ENCODE assay signal across 31 cellular contexts in the genomic region with DNA sequence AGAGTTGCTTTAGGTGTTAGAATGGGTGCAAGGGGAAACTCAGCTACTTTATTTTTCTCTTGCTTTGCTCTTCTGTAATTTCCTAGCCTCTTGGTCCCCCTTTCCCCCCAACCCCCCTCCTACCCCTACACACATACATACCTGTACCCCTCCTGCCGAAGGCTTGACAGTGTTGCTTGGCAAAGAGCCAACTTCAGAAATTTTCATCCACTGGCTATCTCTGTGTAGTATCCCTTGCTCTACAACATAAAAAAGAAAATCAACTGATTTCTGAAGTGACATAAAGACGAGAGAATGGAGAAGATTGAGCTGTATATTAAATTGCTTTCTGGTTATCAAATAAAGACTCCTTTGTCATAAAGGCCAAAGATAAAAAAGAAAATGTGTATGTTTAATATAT.
"Had no signal": no experiment of that assay in that cellular context is flagged by ENCODE, and none has a peak within 500 bp of the region (broad histone marks: within the 10 kb centered on the region; RNA-seq: fewer than 3 reads in every experiment).

No MANE protein-coding gene starts in this region.

- H3K4me3 ChIP-seq: ascending aorta, breast epithelium, cardiac muscle cell, colonic mucosa, esophagus squamous epithelium, gastroesophageal sphincter had no signal

- FAIRE-seq: endometrium, endothelial cell of umbilical vein had no signal

- H3K36me3 ChIP-seq: ascending aorta, breast epithelium, cardiac muscle cell, colonic mucosa, esophagus squamous epithelium, gastroesophageal sphincter had no signal

- ATAC-seq: activated CD4-positive, alpha-beta T cell treated with anti-CD3 and anti-CD28 coated beads for 36 hours; activated CD8-positive, alpha-beta memory T cell treated with anti-CD3 and anti-CD28 coated beads, Interleukin-2, amount 10 ng/mL, durations not matched to agents 7 days and 5 days; activated CD8-positive, alpha-beta T cell treated with anti-CD3 and anti-CD28 coated beads, Interleukin-2, amount 10 ng/mL, durations not matched to agents 7 days and 5 days; activated naive CD4-positive, alpha-beta T cell treated with anti-CD3 and anti-CD28 coated beads, Interleukin-2, amount 50 U/mL, for 72 hours; activated T-cell treated with anti-CD3 and anti-CD28 coated beads, Interleukin-2, amount 50 U/mL, for 72 hours; gastroesophageal sphincter; T-helper 17 cell had no signal

- H3K4me1 ChIP-seq: ascending aorta, breast epithelium, colonic mucosa, esophagus squamous epithelium, gastroesophageal sphincter had no signal

- DNase-seq: activated CD4-positive, alpha-beta memory T cell treated with anti-CD3 and anti-CD28 coated beads for 36 hours; activated CD4-positive, alpha-beta T cell treated with anti-CD3 and anti-CD28 coated beads for 36 hours; activated CD4-positive, alpha-beta T cell treated with anti-CD3 and anti-CD28 coated beads, Interleukin-2, amount 10 ng/mL, durations not matched to agents 24 days and 14 days; activated CD4-positive, CD25-positive, alpha-beta regulatory T cell; activated CD4-positive, CD25-positive, alpha-beta regulatory T cell treated with anti-CD3 and anti-CD28 coated beads, Interleukin-2, amount 50 U/mL, for 72 hours; activated CD8-positive, alpha-beta memory T cell treated with anti-CD3 and anti-CD28 coated beads, Interleukin-2, amount 10 ng/mL, durations not matched to agents 7 days and 5 days; activated CD8-positive, alpha-beta memory T cell treated with anti-CD3 and anti-CD28 coated beads, Interleukin-2, amount 50 U/mL, for 4 hours; activated CD8-positive, alpha-beta T cell treated with anti-CD3 and anti-CD28 coated beads, Interleukin-2, amount 10 ng/mL, durations not matched to agents 7 days and 5 days; activated gamma-delta T cell; activated naive CD4-positive, alpha-beta T cell; activated naive CD4-positive, alpha-beta T cell treated with anti-CD3 and anti-CD28 coated beads, Interleukin-2, amount 10 ng/mL, durations not matched to agents 7 days and 5 days; activated naive CD8-positive, alpha-beta T cell treated with anti-CD3 and anti-CD28 coated beads, Interleukin-2, amount 10 ng/mL, durations not matched to agents 7 days and 5 days; activated T-cell treated with anti-CD3 and anti-CD28 coated beads, Interleukin-2, amount 50 U/mL, for 1 hour; activated T-cell treated with anti-CD3 and anti-CD28 coated beads, Interleukin-2, amount 50 U/mL, for 72 hours; central memory CD4-positive, alpha-beta T cell; cerebellar nuclear complex; colonic mucosa; effector CD8-positive, alpha-beta T cell; esophagus squamous epithelium; foreskin melanocyte; T-helper 1 cell; T-helper 17 cell; T1000 had no signal

- H3K27me3 ChIP-seq: ascending aorta, breast epithelium, cardiac muscle cell, colonic mucosa, esophagus squamous epithelium, gastroesophageal sphincter had no signal

- H3K9me3 ChIP-seq: ascending aorta, breast epithelium, colonic mucosa, esophagus squamous epithelium, gastroesophageal sphincter had no signal

- H3K27ac ChIP-seq: ascending aorta, breast epithelium, cardiac muscle cell, colonic mucosa, epithelial cell of prostate, esophagus squamous epithelium, gastroesophageal sphincter had no signal
